12 cellular contexts compared by ENCODE assay signal in the genomic region with DNA sequence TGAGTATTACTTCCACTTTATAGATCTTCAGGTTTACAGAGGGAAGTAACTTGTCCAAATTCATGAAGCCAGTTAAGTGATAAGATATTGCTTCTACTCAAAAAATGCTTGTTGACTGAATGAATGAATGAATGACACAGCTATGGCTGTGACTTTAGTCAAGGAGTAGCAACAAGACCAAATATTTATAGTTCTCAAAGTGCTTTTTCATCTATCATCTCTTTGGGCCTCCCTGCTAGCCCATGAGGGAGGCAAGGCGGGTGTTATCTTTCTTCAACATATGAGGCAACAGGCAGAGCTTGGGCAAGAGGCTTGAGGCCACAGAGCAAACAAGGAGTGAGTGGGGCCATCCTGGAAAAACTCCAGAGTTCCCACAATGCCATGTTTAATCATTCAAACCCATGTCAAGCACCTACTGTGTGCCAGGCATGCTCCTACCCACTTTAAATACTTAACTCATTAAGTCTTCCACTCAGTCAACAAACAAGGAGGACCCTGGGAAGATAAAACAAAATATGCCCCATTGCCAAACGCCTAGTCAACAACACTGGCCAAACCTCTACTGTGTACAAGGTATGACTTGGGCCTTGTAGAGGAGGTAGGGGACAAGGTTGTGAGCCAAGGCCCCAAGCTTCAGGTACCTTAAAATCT. TPM values are rescaled to one million over a fixed set of nuclear protein-coding genes. Genes with fewer than 3 reads are reported as not detected.
DNase-seq lines count a peak whose midpoint lies in the region; ATAC-seq, FAIRE-seq and TF ChIP-seq lines count a peak whose summit lies in the region.
"Had no signal": no experiment of that assay in that cellular context is flagged by ENCODE, and none has a peak within 500 bp of the region (broad histone marks: within the 10 kb centered on the region; RNA-seq: fewer than 3 reads in every experiment).

No MANE protein-coding gene starts in this region.

- peak overlapping the region; percentile 60 for H3K4me2 ChIP-seq in HepG2 (ENCODE audit: low read depth, low read length)

- CTCF ChIA-PET in HepG2 (lab: Yijun Ruan, JAX; ENCODE audit: low intra/inter-chr PET ratio, low total read pairs), result interaction anchor here (1.6 kb wide), 1 partner anchor 13 kb away, joined by 4 read pairs; no protein-coding TSS in a partner anchor

- DNase-seq in cardiac muscle cell (ENCODE audit: low read depth in 1 of 2, low spot score in 1 of 2) (peak in 1 of 2 donors; percentile 73), right cardiac atrium (no peak), HepG2 (ENCODE audit: low spot score) (peak; percentile 97), upper lobe of left lung (peak in 1 of 2 donors; percentile 88), cortex of kidney (lab: John Stamatoyannopoulos, UW) (no peak), GM12892 (ENCODE audit: insufficient read length) (no peak)
- DNase-seq in activated T-helper 1 cell treated with anti-CD3 and anti-CD28 coated beads, Interleukin-12 subunit alpha, Interleukin-12 subunit beta, Interleukin-2, Interleukin-4 antibody, amounts not matched to agents 30 ng/mL and 10 ng/mL and 1 ng/mL, durations not matched to agents 14 hours and 24 hours and 36 hours (ENCODE audit: low spot score), result no peak
- DNase-seq: NCI-H446 treated with DMSO at 0.1 percent for 48 hours, T-helper 9 cell had no signal

- no peak for ATAC-seq in right cardiac atrium
- ATAC-seq in HepG2, result peak; percentile 49
- ATAC-seq in upper lobe of left lung (ENCODE audit: low FRiP score in 2 of 2), result peak; percentile 54 to 79
- no peak for ATAC-seq in GM21528 (IDR thresholded peaks at IDR 0.05; ENCODE audit: low FRiP score, unreplicated experiment)

- TF ChIP-seq RAD21 in HepG2 (CRISPR knock-in tag; IDR thresholded peaks at IDR 0.05), result peak; percentile 65

- no peak; a peak in 1 of 4 replicates for TF ChIP-seq POLR2A in HepG2 (IDR thresholded peaks at IDR 0.05; ENCODE audit: insufficient read depth in 1 of 2, low read depth in 2 of 2, low read length in 2 of 2)
- TF ChIP-seq POLR2A in upper lobe of left lung (IDR thresholded peaks at IDR 0.05), result no peak
- TF ChIP-seq POLR2A in GM12892 (IDR thresholded peaks at IDR 0.05; ENCODE audit: low read depth, low read length), result no peak

- no peaks in the 10 kb centered on the region for H3K27me3 Mint-ChIP-seq in activated T-helper 1 cell treated with anti-CD3 and anti-CD28 coated beads, Interleukin-12 subunit alpha, Interleukin-12 subunit beta, Interleukin-2, Interleukin-4 antibody, amounts not matched to agents 30 ng/mL and 10 ng/mL and 1 ng/mL, durations not matched to agents 14 hours and 24 hours and 36 hours (ENCODE audit: insufficient read depth)
- H3K27me3 Mint-ChIP-seq: B cell had no signal

- no peaks in the 10 kb centered on the region for H3K9me3 Mint-ChIP-seq in activated T-helper 1 cell treated with anti-CD3 and anti-CD28 coated beads, Interleukin-12 subunit alpha, Interleukin-12 subunit beta, Interleukin-2, Interleukin-4 antibody, amounts not matched to agents 30 ng/mL and 10 ng/mL and 1 ng/mL, durations not matched to agents 14 hours and 24 hours and 36 hours

- BruUV-seq in HepG2 (replicated peaks; lab: Mats Ljungman, UMichigan), result no TSS peak

- peaks cover 9% of the 10 kb centered on the region for H3K36me3 ChIP-seq in cardiac muscle cell
- peaks cover 38 to 64% of the 10 kb centered on the region in 2 experiments for H3K36me3 ChIP-seq in HepG2 (replicated peaks in 1 of 2; ENCODE audit: control insufficient read depth in 1 of 2, insufficient read depth in 2 of 2, low read length in 2 of 2)
- H3K36me3 ChIP-seq in upper lobe of left lung, result peaks cover 0 to 61% (median 28%) of the 10 kb centered on the region in 4 donors

- 86% methylated on average over 2 of the region's 2 CpGs for WGBS in right cardiac atrium
- 33% methylated on average over 2 of the region's 2 CpGs for WGBS in HepG2 (ENCODE audit: low lambda C conversion rate)
- WGBS in upper lobe of left lung, 2 donors, result 50 to 59% methylated on average over 2 of the region's 2 CpGs

- POLR2A ChIA-PET in HepG2 (lab: Yijun Ruan, JAX), result interaction anchor here (0.7 to 33.2 kb wide), 12 partner anchors 6 to 134 kb away, joined by 3 to 2822 read pairs (median 15); a partner anchor contains a TSS

- peaks cover 65% of the 10 kb centered on the region for H3K36me3 Mint-ChIP-seq in activated T-helper 1 cell treated with anti-CD3 and anti-CD28 coated beads, Interleukin-12 subunit alpha, Interleukin-12 subunit beta, Interleukin-2, Interleukin-4 antibody, amounts not matched to agents 30 ng/mL and 10 ng/mL and 1 ng/mL, durations not matched to agents 14 hours and 24 hours and 36 hours (ENCODE audit: low read depth)

- TF ChIP-seq CTCF in cardiac muscle cell (IDR thresholded peaks at IDR 0.05; ENCODE audit: low read depth, low read length) (no peak), HepG2 (CRISPR knock-in tag; IDR thresholded peaks at IDR 0.05) (0 out of 2 replicates have a peak, but pooled peaks have one; percentile 6), upper lobe of left lung (IDR thresholded peaks at IDR 0.05) (no peak)

- in situ Hi-C loops in HepG2 (cut with HindIII; ENCODE audit: extremely low pct_ligation_motif_present, low pct_unique_long_range_greater_than_20kb), result no loop called here

- peaks cover 88% of the 10 kb centered on the region for H3K79me2 ChIP-seq in HepG2 (ENCODE audit: insufficient read depth, low read length)

- H3K27ac Mint-ChIP-seq in activated T-helper 1 cell treated with anti-CD3 and anti-CD28 coated beads, Interleukin-12 subunit alpha, Interleukin-12 subunit beta, Interleukin-2, Interleukin-4 antibody, amounts not matched to agents 30 ng/mL and 10 ng/mL and 1 ng/mL, durations not matched to agents 14 hours and 24 hours and 36 hours, result peak overlapping the region; percentile 68

- H3K27ac ChIP-seq in cardiac muscle cell, result peak overlapping the region; percentile 34
- no peak overlapping the region for H3K27ac ChIP-seq in right cardiac atrium (ENCODE audit: low read length)
- H3K27ac ChIP-seq in HepG2 (ENCODE audit: extremely low read length, insufficient read depth, low read length), result peak overlapping the region; percentile 87
- peak overlapping the region; percentile 78 to 99 (median 92) for H3K27ac ChIP-seq in upper lobe of left lung

- no peaks in the 10 kb centered on the region for H3K9me3 ChIP-seq in cardiac muscle cell (ENCODE audit: low read depth)
- no peaks in the 10 kb centered on the region for H3K9me3 ChIP-seq in right cardiac atrium (ENCODE audit: control insufficient read depth, low read length)
- H3K9me3 ChIP-seq in HepG2 (ENCODE audit: low read length), result no peaks in the 10 kb centered on the region
- H3K9me3 ChIP-seq in upper lobe of left lung, result no peaks in the 10 kb centered on the region

- peak overlapping the region; percentile 61 for H3K9ac ChIP-seq in HepG2 (ENCODE audit: insufficient read depth, low read depth, low read length)

- FAIRE-seq in HepG2 (lab: Jason Lieb, UNC) (peak; percentile 64), GM12892 (lab: Jason Lieb, UNC) (no peak)
- FAIRE-seq: H54 had no signal

- peaks cover 73% of the 10 kb centered on the region for H3K4me1 Mint-ChIP-seq in activated T-helper 1 cell treated with anti-CD3 and anti-CD28 coated beads, Interleukin-12 subunit alpha, Interleukin-12 subunit beta, Interleukin-2, Interleukin-4 antibody, amounts not matched to agents 30 ng/mL and 10 ng/mL and 1 ng/mL, durations not matched to agents 14 hours and 24 hours and 36 hours (ENCODE audit: low read depth)

- H3K4me3 Mint-ChIP-seq in activated T-helper 1 cell treated with anti-CD3 and anti-CD28 coated beads, Interleukin-12 subunit alpha, Interleukin-12 subunit beta, Interleukin-2, Interleukin-4 antibody, amounts not matched to agents 30 ng/mL and 10 ng/mL and 1 ng/mL, durations not matched to agents 14 hours and 24 hours and 36 hours, result peak overlapping the region; percentile 49
- H3K4me3 Mint-ChIP-seq: B cell had no signal

- H3K4me1 ChIP-seq in cardiac muscle cell (ENCODE audit: low read depth) (peaks cover under 1% of the 10 kb centered on the region), right cardiac atrium (ENCODE audit: control insufficient read depth, insufficient read depth, low read length) (peaks cover 26% of the 10 kb centered on the region), HepG2 (ENCODE audit: insufficient read depth, low read length) (peaks cover 99% of the 10 kb centered on the region), upper lobe of left lung (peaks cover 74 to 98% (median 85%) of the 10 kb centered on the region in 4 donors)

- H2AFZ ChIP-seq in HepG2 (ENCODE audit: low read length), result no peak overlapping the region

- H4K20me1 ChIP-seq in HepG2 (ENCODE audit: insufficient read depth, low read length), result peaks cover 6% of the 10 kb centered on the region; the same call in 1 of the 2 replicates

- no peaks in the 10 kb centered on the region for H3K27me3 ChIP-seq in cardiac muscle cell
- no peaks in the 10 kb centered on the region for H3K27me3 ChIP-seq in right cardiac atrium (ENCODE audit: control insufficient read depth, insufficient read depth)
- H3K27me3 ChIP-seq in HepG2 (ENCODE audit: control insufficient read depth in 1 of 2, insufficient read depth in 2 of 2, low read length in 2 of 2), result no peaks in the 10 kb centered on the region
- no peaks in the 10 kb centered on the region for H3K27me3 ChIP-seq in upper lobe of left lung

- H3K4me3 ChIP-seq in cardiac muscle cell (no peak overlapping the region), right cardiac atrium (ENCODE audit: low read length) (no peak overlapping the region), HepG2 (replicated peaks in 1 of 3; ENCODE audit: insufficient read depth in 1 of 3, low read depth in 2 of 3, low read length in 3 of 3) (no peak overlapping the region; a peak in 1 of 6 replicates), upper lobe of left lung (no peak overlapping the region)

- intact Hi-C loops in right cardiac atrium (cut with DNase I), result no loop called here
- intact Hi-C loops in activated T-helper 1 cell treated with anti-CD3 and anti-CD28 coated beads, Interleukin-12 subunit alpha, Interleukin-12 subunit beta, Interleukin-2, Interleukin-4 antibody, amounts not matched to agents 30 ng/mL and 10 ng/mL and 1 ng/mL, durations not matched to agents 14 hours and 24 hours and 36 hours (cut with micrococcal nuclease), result no loop called here
- intact Hi-C loops in HepG2 (cut with micrococcal nuclease; ENCODE audit: unreplicated experiment), result no loop called here

- TF ChIP-seq EP300 in HepG2 (IDR thresholded peaks at IDR 0.05; ENCODE audit: low read depth in 2 of 2, low read length in 2 of 2) (peak; percentile 95 to 100), HepG2 (CRISPR knock-in tag; IDR thresholded peaks at IDR 0.05; ENCODE audit: borderline replicate concordance) (peak; percentile 99), upper lobe of left lung (IDR thresholded peaks at IDR 0.05) (peak; percentile 21 to 92 (median 51))

RNA-seq across cellular contexts. Expression of a gene that starts 15.9 kb away (rescaled TPM):
- total RNA-seq in cardiac muscle cell (74.6 and 81.2 TPM in 2 replicates), right cardiac atrium (10 to 100 TPM; 39.9 to 56.9 (median 46.1) TPM), HepG2 (2016; rRNA removed; fragmentation: Illumina TruSeq; extraction: Trizol) (164 and 200 TPM in 2 replicates), upper lobe of left lung (100 to 1,000 TPM; 131 to 245 (median 182) TPM)
- polyA plus RNA-seq in cardiac muscle cell (37.8 and 40.5 TPM in 2 replicates), right cardiac atrium (46.0 TPM), HepG2 (2011; rRNA removed) (258 and 259 TPM in 2 replicates)
- total RNA-seq in activated T-helper 1 cell treated with anti-CD3 and anti-CD28 coated beads, Interleukin-12 subunit alpha, Interleukin-12 subunit beta, Interleukin-2, Interleukin-4 antibody, amounts not matched to agents 30 ng/mL and 10 ng/mL and 1 ng/mL, durations not matched to agents 14 hours and 24 hours and 36 hours, result 417 and 420 TPM in 2 replicates
- 60.9 and 61.0 TPM in 2 replicates for total RNA-seq in HepG2 (2016; cell fraction: cytosol; rRNA removed; fragmentation: Illumina TruSeq; extraction: Trizol; ENCODE audit: low read depth)
- 169 and 173 TPM in 2 replicates for total RNA-seq in HepG2 (2016; cell fraction: insoluble cytoplasmic fraction; rRNA removed; fragmentation: Illumina TruSeq; extraction: Trizol)
- total RNA-seq in HepG2 (2016; cell fraction: membrane; rRNA removed; fragmentation: Illumina TruSeq; extraction: Trizol), result 190 and 201 TPM in 2 replicates
- 135 and 148 TPM in 2 replicates for total RNA-seq in HepG2 (2016; cell fraction: nucleus; rRNA removed; fragmentation: Illumina TruSeq; extraction: Trizol)
- polyA plus RNA-seq in HepG2 (2011; cell fraction: cytosol; rRNA removed), result 215 and 224 TPM in 2 replicates
- 123 and 146 TPM in 2 replicates for polyA plus RNA-seq in HepG2 (2011; cell fraction: nucleus; rRNA removed)
- 184 and 192 TPM in 2 replicates for polyA plus RNA-seq in HepG2 (2012)
- 77.5 and 91.4 TPM in 2 replicates for polyA plus RNA-seq in HepG2 (2016; cell fraction: cytosol; fragmentation: Illumina TruSeq; extraction: Trizol; ENCODE audit: low read depth)
- 214 and 252 TPM in 2 replicates for polyA plus RNA-seq in HepG2 (2016; cell fraction: insoluble cytoplasmic fraction; fragmentation: Illumina TruSeq; extraction: Trizol; ENCODE audit: low read depth)
- 208 and 211 TPM in 2 replicates for polyA plus RNA-seq in HepG2 (2016; cell fraction: membrane; fragmentation: Illumina TruSeq; extraction: Trizol; ENCODE audit: low read depth)
- polyA plus RNA-seq in HepG2 (2016; cell fraction: nucleus; fragmentation: Illumina TruSeq; extraction: Trizol; ENCODE audit: insufficient read depth, low read depth), result 168 and 174 TPM in 2 replicates
- polyA minus RNA-seq in HepG2 (2011; rRNA and poly(A)+ RNA removed; ENCODE audit: low replicate concordance), result 34.8 and 259 TPM in 2 replicates
- 124 TPM in 2 replicates for polyA minus RNA-seq in HepG2 (2011; cell fraction: cytosol; rRNA and poly(A)+ RNA removed)
- 215 and 221 TPM in 2 replicates for polyA minus RNA-seq in HepG2 (2011; cell fraction: nucleus; rRNA and poly(A)+ RNA removed)
- 45.0 TPM for polyA plus RNA-seq in GM12892 (2012; ENCODE audit: missing spikeins)

RNA-seq across cellular contexts. Expression of a gene that starts 32.4 kb away (rescaled TPM):
- 15.2 and 120 TPM in 2 replicates for total RNA-seq in cardiac muscle cell
- 12.3 and 91.0 TPM in 2 replicates for polyA plus RNA-seq in cardiac muscle cell
- 1 to 10 TPM in 2 of 4 donors, under 1 TPM in 2; 0.67 to 2.5 (median 1.5) TPM for total RNA-seq in right cardiac atrium
- 0.41 TPM for polyA plus RNA-seq in right cardiac atrium
- total RNA-seq in activated T-helper 1 cell treated with anti-CD3 and anti-CD28 coated beads, Interleukin-12 subunit alpha, Interleukin-12 subunit beta, Interleukin-2, Interleukin-4 antibody, amounts not matched to agents 30 ng/mL and 10 ng/mL and 1 ng/mL, durations not matched to agents 14 hours and 24 hours and 36 hours, result 53.3 and 54.4 TPM in 2 replicates
- 124 and 190 TPM in 2 replicates for total RNA-seq in HepG2 (2016; rRNA removed; fragmentation: Illumina TruSeq; extraction: Trizol)
- 19.7 and 21.4 TPM in 2 replicates for total RNA-seq in HepG2 (2016; cell fraction: cytosol; rRNA removed; fragmentation: Illumina TruSeq; extraction: Trizol; ENCODE audit: low read depth)
- total RNA-seq in HepG2 (2016; cell fraction: insoluble cytoplasmic fraction; rRNA removed; fragmentation: Illumina TruSeq; extraction: Trizol), result 123 and 174 TPM in 2 replicates
- 59.2 and 59.7 TPM in 2 replicates for total RNA-seq in HepG2 (2016; cell fraction: membrane; rRNA removed; fragmentation: Illumina TruSeq; extraction: Trizol)
- total RNA-seq in HepG2 (2016; cell fraction: nucleus; rRNA removed; fragmentation: Illumina TruSeq; extraction: Trizol), result 91.9 and 95.0 TPM in 2 replicates
- polyA plus RNA-seq in HepG2 (2011; rRNA removed), result 20.0 and 34.3 TPM in 2 replicates
- 21.1 and 21.9 TPM in 2 replicates for polyA plus RNA-seq in HepG2 (2011; cell fraction: cytosol; rRNA removed)
- polyA plus RNA-seq in HepG2 (2011; cell fraction: nucleus; rRNA removed), result 16.5 and 21.6 TPM in 2 replicates
- polyA plus RNA-seq in HepG2 (2012), result 28.3 and 61.6 TPM in 2 replicates
- polyA plus RNA-seq in HepG2 (2016; cell fraction: cytosol; fragmentation: Illumina TruSeq; extraction: Trizol; ENCODE audit: low read depth), result 8.4 and 9.3 TPM in 2 replicates
- polyA plus RNA-seq in HepG2 (2016; cell fraction: insoluble cytoplasmic fraction; fragmentation: Illumina TruSeq; extraction: Trizol; ENCODE audit: low read depth), result 186 and 207 TPM in 2 replicates
- polyA plus RNA-seq in HepG2 (2016; cell fraction: membrane; fragmentation: Illumina TruSeq; extraction: Trizol; ENCODE audit: low read depth), result 30.8 and 32.2 TPM in 2 replicates
- 122 and 124 TPM in 2 replicates for polyA plus RNA-seq in HepG2 (2016; cell fraction: nucleus; fragmentation: Illumina TruSeq; extraction: Trizol; ENCODE audit: insufficient read depth, low read depth)
- polyA minus RNA-seq in HepG2 (2011; rRNA and poly(A)+ RNA removed; ENCODE audit: low replicate concordance), result 23.1 and 74.5 TPM in 2 replicates
- 31.8 and 39.1 TPM in 2 replicates for polyA minus RNA-seq in HepG2 (2011; cell fraction: cytosol; rRNA and poly(A)+ RNA removed)
- 42.3 and 53.4 TPM in 2 replicates for polyA minus RNA-seq in HepG2 (2011; cell fraction: nucleus; rRNA and poly(A)+ RNA removed)
- 1 to 10 TPM; 1.0 to 6.7 (median 3.8) TPM for total RNA-seq in upper lobe of left lung
- polyA plus RNA-seq in GM12892 (2012; ENCODE audit: missing spikeins), result 35.8 TPM

Comparison
In these comparisons a context has a peak if more than half of its experiments do, and no peak if none do; other contexts are left out.
1. ATAC-seq: peak in HepG2 (single experiment) and upper lobe of left lung (2 of 2); none in right cardiac atrium (0 of 2) and GM21528 (single experiment).